10 cellular contexts compared by ENCODE assay signal in genomic region chr9:113350937-113351336, GRCh38. TPM values are rescaled to one million over a fixed set of nuclear protein-coding genes. Genes with fewer than 3 reads are reported as not detected.
A peak's percentile ranks its signal among the peaks of the same experiment; 100 is the strongest.
DNase-seq lines count a peak whose midpoint lies in the region; ATAC-seq and TF ChIP-seq lines count a peak whose summit lies in the region.
"Had no signal": no experiment of that assay in that cellular context is flagged by ENCODE, and none has a peak within 500 bp of the region (broad histone marks: within the 10 kb centered on the region; RNA-seq: fewer than 3 reads in every experiment).

No MANE protein-coding gene starts in this region.

- no peaks in the 10 kb centered on the region for H3K27me3 Mint-ChIP-seq in activated naive CD8-positive, alpha-beta T cell treated with anti-CD3 and anti-CD28 coated beads, Interleukin-2, amount 10 ng/mL, durations not matched to agents 7 days and 5 days

- peaks cover 31% of the 10 kb centered on the region for H3K4me1 Mint-ChIP-seq in activated naive CD8-positive, alpha-beta T cell treated with anti-CD3 and anti-CD28 coated beads, Interleukin-2, amount 10 ng/mL, durations not matched to agents 7 days and 5 days

- no peaks in the 10 kb centered on the region for H3K27me3 ChIP-seq in WERI-Rb-1 (ENCODE audit: insufficient read depth, low read depth, severe bottlenecking)

- no peak overlapping the region for H3K27ac ChIP-seq in WERI-Rb-1
- H3K27ac ChIP-seq: neutrophil had no signal

- POLR2A ChIA-PET in activated naive CD8-positive, alpha-beta T cell treated with anti-CD3 and anti-CD28 coated beads, Interleukin-2, amount 10 ng/mL, durations not matched to agents 7 days and 5 days (lab: Charles Lee), result interaction anchor here (1.2 to 5.3 kb wide), 5 partner anchors 10 to 76 kb away, joined by 3 to 43 read pairs (median 13); partner anchors contain the start of genes C9orf43, CDC26, HDHD3 and POLE3

- H3K27ac Mint-ChIP-seq in activated naive CD8-positive, alpha-beta T cell treated with anti-CD3 and anti-CD28 coated beads, Interleukin-2, amount 10 ng/mL, durations not matched to agents 7 days and 5 days, result peak overlapping the region; percentile 90

- H3K36me3 Mint-ChIP-seq in activated naive CD8-positive, alpha-beta T cell treated with anti-CD3 and anti-CD28 coated beads, Interleukin-2, amount 10 ng/mL, durations not matched to agents 7 days and 5 days, result peaks cover 7% of the 10 kb centered on the region

- H3K36me3 ChIP-seq in WERI-Rb-1, result no peaks in the 10 kb centered on the region
- H3K36me3 ChIP-seq: neutrophil had no signal

- peak; percentile 54 for ATAC-seq in activated naive CD8-positive, alpha-beta T cell treated with anti-CD3 and anti-CD28 coated beads, Interleukin-2, amount 10 ng/mL, durations not matched to agents 7 days and 5 days (ENCODE audit: low read depth)
- no peak for ATAC-seq in left lobe of liver

- no peak for TF ChIP-seq CTCF in WERI-Rb-1 (IDR thresholded peaks at IDR 0.05; ENCODE audit: low read depth, low read length)

- H3K4me3 Mint-ChIP-seq in activated naive CD8-positive, alpha-beta T cell treated with anti-CD3 and anti-CD28 coated beads, Interleukin-2, amount 10 ng/mL, durations not matched to agents 7 days and 5 days, result peak overlapping the region; percentile 93

- no peaks in the 10 kb centered on the region for H3K9me3 Mint-ChIP-seq in activated naive CD8-positive, alpha-beta T cell treated with anti-CD3 and anti-CD28 coated beads, Interleukin-2, amount 10 ng/mL, durations not matched to agents 7 days and 5 days

- no peaks in the 10 kb centered on the region for H3K9me3 ChIP-seq in WERI-Rb-1 (ENCODE audit: severe bottlenecking)
- H3K9me3 ChIP-seq: neutrophil had no signal

- DNase-seq in stimulated activated CD4-positive, alpha-beta T cell treated with anti-CD3 and anti-CD28 coated beads, Interleukin-4, amount 100 ng/mL, for 24 hours, result peak; percentile 23
- no peak for DNase-seq in stimulated activated CD4-positive, alpha-beta T cell treated with anti-CD3 and anti-CD28 coated beads, Interleukin-4, amount 100 ng/mL, for 1 hour
- DNase-seq in NOMO-1 (lab: John Stamatoyannopoulos, UW; ENCODE audit: unreplicated experiment in 2 of 2), result peak; percentile 63 to 78
- peak; percentile 45 for DNase-seq in activated naive CD8-positive, alpha-beta T cell treated with anti-CD3 and anti-CD28 coated beads, Interleukin-2, amount 10 ng/mL, durations not matched to agents 7 days and 5 days
- no peak for DNase-seq in NCI-H82 (lab: John Stamatoyannopoulos, UW)
- DNase-seq in left lobe of liver (ENCODE audit: low spot score), result no peak
- no peak for DNase-seq in WERI-Rb-1
- DNase-seq in SW480 (ENCODE audit: low spot score), result no peak

- H3K4me3 ChIP-seq in WERI-Rb-1 (ENCODE audit: low read depth, low read length), result no peak overlapping the region

RNA-seq across cellular contexts. Expression of gene BSPRY, which starts 1.6 kb away (rescaled TPM):
- 10 to 100 TPM in 1 of 2 experiments, 1 to 10 TPM in 1; 9.6 to 10.6 TPM for total RNA-seq in activated naive CD8-positive, alpha-beta T cell treated with anti-CD3 and anti-CD28 coated beads, Interleukin-2, amount 10 ng/mL, durations not matched to agents 7 days and 5 days
- total RNA-seq in left lobe of liver, result 0.33 TPM
- total RNA-seq: glomerular endothelial cell had no signal

RNA-seq across cellular contexts. Expression of gene WDR31, which starts 10.9 kb away (rescaled TPM):
- total RNA-seq in activated naive CD8-positive, alpha-beta T cell treated with anti-CD3 and anti-CD28 coated beads, Interleukin-2, amount 10 ng/mL, durations not matched to agents 7 days and 5 days, result under 1 TPM; 0.99 to 1.00 TPM
- 3.0 TPM for total RNA-seq in left lobe of liver

RNA-seq across cellular contexts. Expression of gene HDHD3, which starts 25.8 kb away (rescaled TPM):
- total RNA-seq in activated naive CD8-positive, alpha-beta T cell treated with anti-CD3 and anti-CD28 coated beads, Interleukin-2, amount 10 ng/mL, durations not matched to agents 7 days and 5 days, result 10 to 100 TPM; 20.0 to 21.3 TPM
- total RNA-seq in left lobe of liver, result 76.9 TPM

RNA-seq across cellular contexts. Expression of gene RNF183, which starts 47.8 kb away (rescaled TPM):
- total RNA-seq in activated naive CD8-positive, alpha-beta T cell treated with anti-CD3 and anti-CD28 coated beads, Interleukin-2, amount 10 ng/mL, durations not matched to agents 7 days and 5 days, result under 1 TPM; 0.14 to 0.37 TPM
- 0.20 TPM for total RNA-seq in left lobe of liver
- total RNA-seq: glomerular endothelial cell had no signal

RNA-seq across cellular contexts. Expression of gene ALAD, which starts 50.1 kb away (rescaled TPM):
- total RNA-seq in activated naive CD8-positive, alpha-beta T cell treated with anti-CD3 and anti-CD28 coated beads, Interleukin-2, amount 10 ng/mL, durations not matched to agents 7 days and 5 days, result 10 to 100 TPM; 33.9 to 40.4 TPM
- total RNA-seq in left lobe of liver, result 152 TPM

Comparison
In these comparisons a context has a peak if more than half of its experiments do, and no peak if none do; other contexts are left out.
1. DNase-seq: peak in stimulated activated CD4-positive, alpha-beta T cell treated with anti-CD3 and anti-CD28 coated beads, Interleukin-4, amount 100 ng/mL, for 24 hours (single experiment), NOMO-1 (2 of 2) and activated naive CD8-positive, alpha-beta T cell treated with anti-CD3 and anti-CD28 coated beads, Interleukin-2, amount 10 ng/mL, durations not matched to agents 7 days and 5 days (single experiment); none in stimulated activated CD4-positive, alpha-beta T cell treated with anti-CD3 and anti-CD28 coated beads, Interleukin-4, amount 100 ng/mL, for 1 hour (single experiment), NCI-H82 (single experiment), left lobe of liver (single experiment), WERI-Rb-1 (single experiment) and SW480 (single experiment).